10 cellular contexts compared by ENCODE assay signal in the genomic region with DNA sequence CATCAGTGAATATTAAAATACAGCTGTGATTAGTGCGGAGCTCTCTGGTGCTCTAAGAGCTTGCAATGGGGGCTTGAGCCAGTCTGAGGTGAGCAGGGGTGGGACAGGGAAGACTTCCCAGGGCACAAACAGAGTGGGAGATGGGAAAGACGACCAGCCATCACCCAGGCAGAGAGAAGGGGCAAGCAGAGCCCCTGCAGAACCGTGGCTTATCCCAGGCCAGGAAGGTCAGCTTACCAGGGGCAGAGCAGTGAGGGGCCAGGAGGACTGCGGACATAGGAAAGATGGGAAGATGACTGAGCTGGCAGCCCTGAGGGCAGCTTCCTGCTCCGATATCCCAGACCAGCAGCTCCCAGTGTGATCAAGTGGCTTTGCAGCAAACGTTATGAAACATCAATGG. TPM values are rescaled to one million over a fixed set of nuclear protein-coding genes. Genes with fewer than 3 reads are reported as not detected.
DNase-seq lines count a peak whose midpoint lies in the region; TF ChIP-seq lines count a peak whose summit lies in the region.
"Had no signal": no experiment of that assay in that cellular context is flagged by ENCODE, and none has a peak within 500 bp of the region (broad histone marks: within the 10 kb centered on the region; RNA-seq: fewer than 3 reads in every experiment).

No MANE protein-coding gene starts in this region.

- intact Hi-C loops in colonic mucosa (cut with DNase I), result loop anchor here (5.0 kb wide), 1 partner anchor 55 kb away; a partner anchor contains a TSS

- no peaks in the 10 kb centered on the region for H3K27me3 Mint-ChIP-seq in nephron progenitor cell (ENCODE audit: low read depth, poor library complexity)

- DNase-seq in AG04450 (ENCODE audit: low read depth, low spot score), result no peak
- DNase-seq in colonic mucosa, result no peak
- DNase-seq in nephron progenitor cell, result no peak
- no peak for DNase-seq in WERI-Rb-1
- DNase-seq in stimulated activated CD4-positive, alpha-beta T cell treated with anti-CD3 and anti-CD28 coated beads, Interleukin-4, amount 100 ng/mL, for 4 hours, result no peak
- no peak for DNase-seq in pons (ENCODE audit: low spot score)
- DNase-seq in globus pallidus (ENCODE audit: low spot score), result no peak
- DNase-seq: NCI-H446 treated with DMSO at 0.1 percent for 48 hours had no signal

- H3K4me3 ChIP-seq in AG04450 (ENCODE audit: low read depth, low read length) (no peak overlapping the region), HUES64 (ENCODE audit: low read length) (no peak overlapping the region), colonic mucosa (no peak overlapping the region), WERI-Rb-1 (ENCODE audit: low read depth, low read length) (no peak overlapping the region)

- POLR2A ChIA-PET in AG04450 (lab: Yijun Ruan, JAX), result no interaction called here

- H3K9ac ChIP-seq in HUES64 (ENCODE audit: low read depth, low read length) (peak overlapping the region; percentile 20; the same call in 1 of the 2 replicates), colonic mucosa (ENCODE audit: low read depth in 2 of 2, low read length in 2 of 2) (peak overlapping the region in 1 of 2 donors; percentile 1)

- peaks cover 29% of the 10 kb centered on the region for H3K4me1 ChIP-seq in HUES64 (ENCODE audit: insufficient read depth, low read length)
- peaks cover 23% of the 10 kb centered on the region for H3K4me1 ChIP-seq in colonic mucosa

- H3K9me3 Mint-ChIP-seq in nephron progenitor cell, result no peaks in the 10 kb centered on the region
- H3K9me3 Mint-ChIP-seq: CD4-positive, alpha-beta T cell had no signal

- peaks cover 81% of the 10 kb centered on the region for H3K4me1 Mint-ChIP-seq in nephron progenitor cell

- no peaks in the 10 kb centered on the region for H3K36me3 ChIP-seq in HUES64 (ENCODE audit: insufficient read depth, low read length)
- no peaks in the 10 kb centered on the region for H3K36me3 ChIP-seq in colonic mucosa
- no peaks in the 10 kb centered on the region for H3K36me3 ChIP-seq in WERI-Rb-1

- H3K27ac Mint-ChIP-seq in nephron progenitor cell, result peak overlapping the region; percentile 98

- WGBS in HUES64, result 52% methylated on average over 6 of the region's 6 CpGs

- CTCF ChIA-PET in AG04450 (lab: Charles Lee), result interaction anchor here (0.6 to 2.7 kb wide), 5 partner anchors 13 to 104 kb away, joined by 3 to 13 read pairs (median 4); a partner anchor contains a TSS

- H3K27ac ChIP-seq in AG04450 (ENCODE audit: low read depth, low read length) (peak overlapping the region; percentile 71), HUES64 (ENCODE audit: low read depth, low read length) (peak overlapping the region; percentile 9), colonic mucosa (peak overlapping the region; percentile 93), WERI-Rb-1 (no peak overlapping the region)

- H3K36me3 Mint-ChIP-seq in nephron progenitor cell (ENCODE audit: low read depth), result no peaks in the 10 kb centered on the region

- TF ChIP-seq CTCF in AG04450 (IDR thresholded peaks at IDR 0.05; ENCODE audit: low read depth, low read length), result no peak
- no peak for TF ChIP-seq CTCF in colonic mucosa (IDR thresholded peaks at IDR 0.05)
- no peak for TF ChIP-seq CTCF in nephron progenitor cell (IDR thresholded peaks at IDR 0.05)
- no peak for TF ChIP-seq CTCF in WERI-Rb-1 (IDR thresholded peaks at IDR 0.05; ENCODE audit: low read depth, low read length)

- H3K4me3 Mint-ChIP-seq in nephron progenitor cell, result no peak overlapping the region

- H3K9me3 ChIP-seq in AG04450 (ENCODE audit: control insufficient read depth, insufficient read depth, low read length) (no peaks in the 10 kb centered on the region), HUES64 (ENCODE audit: insufficient read depth, low read depth, low read length) (no peaks in the 10 kb centered on the region), colonic mucosa (no peaks in the 10 kb centered on the region), WERI-Rb-1 (ENCODE audit: severe bottlenecking) (no peaks in the 10 kb centered on the region)

- H3K27me3 ChIP-seq in AG04450 (ENCODE audit: control insufficient read depth, insufficient read depth, low read length), result no peaks in the 10 kb centered on the region
- no peaks in the 10 kb centered on the region for H3K27me3 ChIP-seq in HUES64 (ENCODE audit: insufficient read depth, low read length)
- no peaks in the 10 kb centered on the region for H3K27me3 ChIP-seq in colonic mucosa
- H3K27me3 ChIP-seq in WERI-Rb-1 (ENCODE audit: insufficient read depth, low read depth, severe bottlenecking), result no peaks in the 10 kb centered on the region

RNA-seq across cellular contexts. Expression of a gene that starts 55.4 kb away (rescaled TPM):
- polyA plus RNA-seq in AG04450 (2011; rRNA removed), result 6.8 and 7.8 TPM in 2 replicates
- 13.7 and 15.2 TPM in 2 replicates for polyA minus RNA-seq in AG04450 (2011; rRNA and poly(A)+ RNA removed)
- 3.8 TPM for polyA plus RNA-seq in HUES64 (2013, experiment 1 of 2)
- polyA plus RNA-seq in HUES64 (2013, experiment 2 of 2), result 3.2 TPM
- 10 to 100 TPM in 1 of 2 donors, 1 to 10 TPM in 1; 5.6 to 14.0 TPM for total RNA-seq in colonic mucosa
